In genomic region chr13:66879971-66880370, GRCh38 we compare ENCODE assay signal across 22 cellular contexts.
"Had no signal": no experiment of that assay in that cellular context is flagged by ENCODE, and none has a peak within 500 bp of the region (broad histone marks: within the 10 kb centered on the region; RNA-seq: fewer than 3 reads in every experiment).

No MANE protein-coding gene starts in this region.

- ATAC-seq: activated naive CD8-positive, alpha-beta T cell treated with anti-CD3 and anti-CD28 coated beads, Interleukin-2, amount 50 U/mL, for 24 hours; body of pancreas; foreskin keratinocyte; left ventricle myocardium superior; psoas muscle; stimulated activated naive CD8-positive, alpha-beta T cell treated with anti-CD3 and anti-CD28 coated beads, Interleukin-15, Interleukin-2, amounts not matched to agents 100 U/mL and 50 U/mL, for 24 hours; T-helper 17 cell had no signal

- H3K4me3 ChIP-seq: body of pancreas, cardiac muscle cell, ovary, psoas muscle, right atrium auricular region, tibial nerve had no signal

- H3K36me3 ChIP-seq: cardiac muscle cell, neutrophil, ovary, right atrium auricular region, tibial nerve had no signal

- H3K27ac ChIP-seq: body of pancreas, cardiac muscle cell, foreskin keratinocyte, neutrophil, ovary, psoas muscle, right atrium auricular region, tibial nerve had no signal

- DNase-seq: activated CD4-positive, alpha-beta memory T cell treated with anti-CD3 and anti-CD28 coated beads, Interleukin-2, amount 10 ng/mL, durations not matched to agents 7 days and 5 days; activated CD4-positive, alpha-beta T cell treated with anti-CD3 and anti-CD28 coated beads, Interleukin-2, amount 10 ng/mL, durations not matched to agents 24 days and 14 days; activated gamma-delta T cell; activated naive CD4-positive, alpha-beta T cell treated with anti-CD3 and anti-CD28 coated beads, Interleukin-2, amount 50 U/mL, for 16 hours; activated naive CD8-positive, alpha-beta T cell treated with anti-CD3 and anti-CD28 coated beads, Interleukin-2, amount 50 U/mL, for 24 hours; anterior cingulate cortex; body of pancreas; effector CD4-positive, alpha-beta T cell; erythroblast; foreskin keratinocyte; left ventricle myocardium superior; mammary epithelial cell; ovary; psoas muscle; stimulated activated CD4-positive, alpha-beta T cell treated with anti-CD3 and anti-CD28 coated beads, Interleukin-12 subunit alpha, Interleukin-12 subunit beta, amount 100 ng/mL, for 4 hours; stimulated activated CD4-positive, alpha-beta T cell treated with anti-CD3 and anti-CD28 coated beads, Interleukin-4, amount 100 ng/mL, for 4 hours; stimulated activated naive CD8-positive, alpha-beta T cell treated with anti-CD3 and anti-CD28 coated beads, Interleukin-15, Interleukin-2, amounts not matched to agents 100 U/mL and 50 U/mL, for 24 hours; T-helper 17 cell had no signal

- H3K4me1 ChIP-seq: body of pancreas, foreskin keratinocyte, psoas muscle, right atrium auricular region, tibial nerve had no signal

- H3K9me3 ChIP-seq: body of pancreas, neutrophil, ovary, psoas muscle, right atrium auricular region, tibial nerve had no signal

- H3K27me3 ChIP-seq: body of pancreas, cardiac muscle cell, neutrophil, ovary, right atrium auricular region, tibial nerve had no signal
